Comparison of ENCODE assay signal across 21 cellular contexts in the genomic region with DNA sequence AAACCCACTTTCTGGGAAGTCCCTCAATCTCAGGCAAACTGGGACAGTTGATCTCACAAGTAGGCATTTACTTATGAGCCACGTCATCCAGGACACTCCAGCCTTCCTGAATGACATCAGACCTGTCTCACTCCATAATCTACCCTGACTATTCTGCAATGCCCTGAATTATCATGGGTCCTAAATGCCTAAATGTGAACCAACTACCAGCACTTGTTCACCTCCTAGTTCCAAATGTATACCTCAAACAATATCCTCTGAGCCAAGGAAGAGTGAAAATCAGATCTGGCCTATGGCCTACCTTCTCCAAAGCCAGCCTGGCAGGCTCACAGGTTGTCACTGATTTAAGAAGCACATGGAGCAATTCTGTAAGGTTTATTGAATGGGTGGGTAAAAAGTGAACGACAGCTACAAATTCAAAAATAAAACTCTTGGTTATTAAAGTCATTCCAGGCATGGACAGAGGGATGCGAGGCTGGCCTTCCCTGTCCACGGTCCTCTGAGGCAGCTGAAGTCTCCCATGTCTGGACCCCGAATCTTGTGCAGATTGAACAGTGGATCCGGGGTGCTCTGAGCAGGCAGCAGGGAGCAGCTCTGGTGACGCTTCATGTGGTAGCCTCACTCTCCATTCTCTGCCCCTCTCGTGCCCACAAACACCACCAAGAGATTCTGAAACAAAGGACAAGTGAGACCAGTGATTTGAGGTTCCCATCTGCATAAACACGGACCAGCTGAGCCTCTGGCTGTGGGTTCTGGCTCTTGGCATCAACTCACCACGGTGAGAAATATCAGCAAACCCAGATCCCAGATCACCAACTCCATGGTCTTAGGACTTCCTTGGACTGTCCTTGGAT. TPM values are rescaled to one million over a fixed set of nuclear protein-coding genes. Genes with fewer than 3 reads are reported as not detected.
DNase-seq lines count a peak whose midpoint lies in the region; ATAC-seq and TF ChIP-seq lines count a peak whose summit lies in the region.
"Had no signal": no experiment of that assay in that cellular context is flagged by ENCODE, and none has a peak within 500 bp of the region (broad histone marks: within the 10 kb centered on the region; RNA-seq: fewer than 3 reads in every experiment).

No MANE protein-coding gene starts in this region.

- peak overlapping the region; percentile 42 for H3K27ac Mint-ChIP-seq in MCF 10A (ENCODE audit: low read depth, unreplicated experiment)
- H3K27ac Mint-ChIP-seq in activated naive CD8-positive, alpha-beta T cell treated with anti-CD3 and anti-CD28 coated beads, Interleukin-2, amount 50 U/mL, for 24 hours, result peak overlapping the region; percentile 52
- H3K27ac Mint-ChIP-seq: natural killer cell treated with Interleukin-12 subunit alpha and Interleukin-12 subunit beta and Interleukin-15 and Interleukin-18, amount 100 ng/mL, for 72 hours; stimulated activated memory B cell treated with anti-CD40 and anti-IgM and Interleukin-4, amounts not matched to agents 10 μg/mL and 1 μg/mL and 100 μg/mL, for 72 hours had no signal

- H3K4me3 Mint-ChIP-seq in MCF 10A (ENCODE audit: unreplicated experiment), result no peak overlapping the region
- no peak overlapping the region for H3K4me3 Mint-ChIP-seq in activated naive CD8-positive, alpha-beta T cell treated with anti-CD3 and anti-CD28 coated beads, Interleukin-2, amount 50 U/mL, for 24 hours
- H3K4me3 Mint-ChIP-seq: natural killer cell treated with Interleukin-12 subunit alpha and Interleukin-12 subunit beta and Interleukin-15 and Interleukin-18, amount 100 ng/mL, for 72 hours; stimulated activated memory B cell treated with anti-CD40 and anti-IgM and Interleukin-4, amounts not matched to agents 10 μg/mL and 1 μg/mL and 100 μg/mL, for 72 hours had no signal

- dilution Hi-C loops in mammary epithelial cell (cut with HindIII; ENCODE audit: low sequenced_read_pairs), result no loop called here

- no peak overlapping the region for H2AFZ ChIP-seq in mammary epithelial cell (ENCODE audit: low read depth, low read length)
- H2AFZ ChIP-seq: parathyroid adenoma had no signal

- peaks cover 49% of the 10 kb centered on the region for H3K79me2 ChIP-seq in mammary epithelial cell (ENCODE audit: insufficient read depth, low read length)
- H3K79me2 ChIP-seq: parathyroid adenoma had no signal

- peaks cover 12% of the 10 kb centered on the region for H4K20me1 ChIP-seq in mammary epithelial cell (ENCODE audit: insufficient read depth, low read length)

- POLR2A ChIA-PET in MCF 10A (lab: Yijun Ruan, JAX), result interaction anchor here (0.6 to 3.1 kb wide), 7 partner anchors 10 to 426 kb away, joined by 3 to 24 read pairs (median 4); a partner anchor contains a TSS

- no peak overlapping the region for H3K9ac ChIP-seq in mammary epithelial cell (ENCODE audit: insufficient read depth, low read length)
- H3K9ac ChIP-seq: parathyroid adenoma had no signal

- TF ChIP-seq CTCF in MCF 10A (IDR thresholded peaks at IDR 0.05; ENCODE audit: unreplicated experiment) (no peak), mammary epithelial cell (conservative IDR thresholded peaks at IDR 0.05 in 1 of 2, IDR thresholded peaks at IDR 0.05 in 1 of 2; ENCODE audit: extremely low read depth in 1 of 2, insufficient read depth in 1 of 2, low read depth in 1 of 2, low read length in 2 of 2) (no peak)

- 81% methylated on average over 9 of the region's 10 CpGs for WGBS in mammary epithelial cell (ENCODE audit: low coverage, missing lambda C conversion rate)

- H3K4me3 ChIP-seq in mammary epithelial cell (replicated peaks in 1 of 3; ENCODE audit: insufficient read depth in 1 of 3, low read depth in 2 of 3, low read length in 3 of 3), result no peak overlapping the region
- H3K4me3 ChIP-seq: gastrocnemius medialis, tibial nerve had no signal

- peaks cover 96% of the 10 kb centered on the region for H3K36me3 Mint-ChIP-seq in MCF 10A (ENCODE audit: insufficient read depth, unreplicated experiment)
- peaks cover 81% of the 10 kb centered on the region for H3K36me3 Mint-ChIP-seq in activated naive CD8-positive, alpha-beta T cell treated with anti-CD3 and anti-CD28 coated beads, Interleukin-2, amount 50 U/mL, for 24 hours (ENCODE audit: low read depth)

- DNase-seq in MCF 10A (ENCODE audit: unreplicated experiment) (no peak), mammary epithelial cell (no peak), superior temporal gyrus (ENCODE audit: extremely low spot score) (peak; percentile 24), cortex of kidney (lab: John Stamatoyannopoulos, UW) (no peak)
- DNase-seq in activated naive CD8-positive, alpha-beta T cell treated with anti-CD3 and anti-CD28 coated beads, Interleukin-2, amount 50 U/mL, for 24 hours, result no peak
- DNase-seq: anterior cingulate cortex, caudate nucleus, gastrocnemius medialis, GDM1, H7, NCI-H1417 treated with DMSO at 0.1 percent for 48 hours, T1000 had no signal

- intact Hi-C loops in MCF 10A (cut with micrococcal nuclease) (no loop called here), mammary epithelial cell (cut with micrococcal nuclease) (no loop called here)

- no peaks in the 10 kb centered on the region for H3K27me3 Mint-ChIP-seq in MCF 10A (ENCODE audit: insufficient read depth, unreplicated experiment)
- no peaks in the 10 kb centered on the region for H3K27me3 Mint-ChIP-seq in activated naive CD8-positive, alpha-beta T cell treated with anti-CD3 and anti-CD28 coated beads, Interleukin-2, amount 50 U/mL, for 24 hours
- H3K27me3 Mint-ChIP-seq: natural killer cell treated with Interleukin-12 subunit alpha and Interleukin-12 subunit beta and Interleukin-15 and Interleukin-18, amount 100 ng/mL, for 72 hours; stimulated activated memory B cell treated with anti-CD40 and anti-IgM and Interleukin-4, amounts not matched to agents 10 μg/mL and 1 μg/mL and 100 μg/mL, for 72 hours had no signal

- H3K4me2 ChIP-seq in mammary epithelial cell (ENCODE audit: insufficient read depth, low read depth, low read length), result no peak overlapping the region

- H3K4me1 ChIP-seq in mammary epithelial cell (ENCODE audit: insufficient read depth, low read length), result no peaks in the 10 kb centered on the region
- H3K4me1 ChIP-seq: parathyroid adenoma, tibial nerve had no signal

- no peaks in the 10 kb centered on the region for H3K9me3 Mint-ChIP-seq in MCF 10A (ENCODE audit: unreplicated experiment)
- no peaks in the 10 kb centered on the region for H3K9me3 Mint-ChIP-seq in activated naive CD8-positive, alpha-beta T cell treated with anti-CD3 and anti-CD28 coated beads, Interleukin-2, amount 50 U/mL, for 24 hours
- H3K9me3 Mint-ChIP-seq: natural killer cell treated with Interleukin-12 subunit alpha and Interleukin-12 subunit beta and Interleukin-15 and Interleukin-18, amount 100 ng/mL, for 72 hours; stimulated activated memory B cell treated with anti-CD40 and anti-IgM and Interleukin-4, amounts not matched to agents 10 μg/mL and 1 μg/mL and 100 μg/mL, for 72 hours had no signal

- in situ Hi-C loops in mammary epithelial cell (cut with MboI; ENCODE audit: low sequenced_read_pairs in 2 of 2), result no loop called here

- ATAC-seq in activated naive CD8-positive, alpha-beta T cell treated with anti-CD3 and anti-CD28 coated beads, Interleukin-2, amount 50 U/mL, for 24 hours, result no peak
- ATAC-seq in GM21367 (IDR thresholded peaks at IDR 0.05; ENCODE audit: unreplicated experiment) (no peak), HG03457 (IDR thresholded peaks at IDR 0.05; ENCODE audit: unreplicated experiment) (no peak)
- ATAC-seq: esophagus mucosa; gastrocnemius medialis; stimulated activated memory B cell treated with anti-CD40 and anti-IgM and Interleukin-4, amounts not matched to agents 10 μg/mL and 1 μg/mL and 100 μg/mL, for 72 hours had no signal

- CTCF ChIA-PET in MCF 10A (lab: Yijun Ruan, JAX), result interaction anchor here (0.6 to 2.3 kb wide), 4 partner anchors 12 to 368 kb away, joined by 3 to 11 read pairs (median 6); a partner anchor contains a TSS
- CTCF ChIA-PET in mammary epithelial cell (lab: Charles Lee; ENCODE audit: low non-redundant PET), result no interaction called here

- H3K36me3 ChIP-seq in mammary epithelial cell (ENCODE audit: insufficient read depth, low read length), result peaks cover 62% of the 10 kb centered on the region

- H3K27me3 ChIP-seq in mammary epithelial cell (ENCODE audit: insufficient read depth, low read length) (no peaks in the 10 kb centered on the region), layer of hippocampus (ENCODE audit: control insufficient read depth, insufficient read depth, low read length) (no peaks in the 10 kb centered on the region)
- H3K27me3 ChIP-seq: gastrocnemius medialis, tibial nerve had no signal

- H3K4me1 Mint-ChIP-seq in MCF 10A (ENCODE audit: insufficient read depth, unreplicated experiment), result no peaks in the 10 kb centered on the region
- H3K4me1 Mint-ChIP-seq in activated naive CD8-positive, alpha-beta T cell treated with anti-CD3 and anti-CD28 coated beads, Interleukin-2, amount 50 U/mL, for 24 hours, result peaks cover 11% of the 10 kb centered on the region

- BruUV-seq in MCF 10A (replicated peaks; lab: Mats Ljungman, UMichigan) (no TSS peak), mammary epithelial cell (replicated peaks; lab: Mats Ljungman, UMichigan) (no TSS peak)

- H3K27ac ChIP-seq in mammary epithelial cell (ENCODE audit: insufficient read depth, low read depth, low read length) (no peak overlapping the region), layer of hippocampus (ENCODE audit: low read depth, low read length) (peak overlapping the region; percentile 5)
- H3K27ac ChIP-seq: C4-2B, gastrocnemius medialis, parathyroid adenoma, tibial nerve had no signal

- no peaks in the 10 kb centered on the region for H3K9me3 ChIP-seq in mammary epithelial cell (replicated peaks; ENCODE audit: insufficient read depth, low read length)
- H3K9me3 ChIP-seq: gastrocnemius medialis, tibial nerve had no signal

RNA-seq across cellular contexts. Expression of a gene that starts 14.7 kb away (rescaled TPM):
- 83.6 and 133 TPM in 2 replicates for total RNA-seq in MCF 10A (2022)
- total RNA-seq in mammary epithelial cell, result 100 to 1,000 TPM in 1 of 2 donors, 1 to 10 TPM in 1; 8.0 to 109 TPM
- 28.6 TPM for polyA plus RNA-seq in mammary epithelial cell
- 37.7 TPM for polyA minus RNA-seq in mammary epithelial cell

RNA-seq across cellular contexts. Expression of a gene that starts 52.2 kb away (rescaled TPM):
- total RNA-seq in MCF 10A (2022) (33.8 and 37.3 TPM in 2 replicates), mammary epithelial cell (10 to 100 TPM; 42.3 to 54.7 TPM)
- 13.2 TPM for polyA plus RNA-seq in mammary epithelial cell
- 26.8 TPM for polyA minus RNA-seq in mammary epithelial cell
